Comparison of ENCODE assay signal across 18 cellular contexts in the genomic region with DNA sequence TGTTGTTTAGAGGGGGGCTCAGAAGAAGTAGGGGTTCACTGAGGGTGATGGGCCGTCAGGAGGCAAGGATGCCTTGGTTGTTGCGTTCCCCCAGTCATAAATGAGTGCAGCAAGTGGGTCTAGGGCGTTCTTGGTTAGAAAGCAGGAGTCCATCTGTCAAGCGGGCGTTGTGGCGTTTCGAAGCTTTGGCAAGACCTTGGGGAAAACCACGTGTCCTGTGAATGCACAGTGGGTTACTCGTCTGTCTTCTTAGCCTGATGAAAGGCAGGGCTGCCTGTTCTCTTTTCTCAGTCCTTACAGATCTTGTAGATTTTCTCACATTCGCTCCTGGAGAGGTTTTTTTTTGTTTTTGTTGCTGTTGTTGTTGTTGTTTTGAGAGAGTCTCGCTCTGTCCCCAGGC.
"Had no signal": no experiment of that assay in that cellular context is flagged by ENCODE, and none has a peak within 500 bp of the region (broad histone marks: within the 10 kb centered on the region; RNA-seq: fewer than 3 reads in every experiment).

No MANE protein-coding gene starts in this region.

- H3K9me3 ChIP-seq: gastroesophageal sphincter, left lung, mucosa of descending colon, prostate gland, upper lobe of left lung had no signal

- H3K36me3 Mint-ChIP-seq: naive thymus-derived CD4-positive, alpha-beta T cell had no signal

- DNase-seq: activated CD4-positive, alpha-beta memory T cell treated with anti-CD3 and anti-CD28 coated beads, Interleukin-2, amount 10 ng/mL, durations not matched to agents 7 days and 5 days; activated CD4-positive, alpha-beta T cell treated with anti-CD3 and anti-CD28 coated beads for 4 hours; activated naive CD4-positive, alpha-beta T cell treated with anti-CD3 and anti-CD28 coated beads, Interleukin-2, amount 50 U/mL, for 16 hours; activated T-cell treated with anti-CD3 and anti-CD28 coated beads, Interleukin-2, amount 50 U/mL, for 24 hours; dermis blood vessel endothelial cell; erythroblast; left lung; mucosa of descending colon; naive thymus-derived CD4-positive, alpha-beta T cell; occipital lobe; stimulated activated naive CD8-positive, alpha-beta T cell treated with anti-CD3 and anti-CD28 coated beads, Interleukin-15, amount 100 ng/mL, for 72 hours; T-helper 17 cell had no signal

- H3K4me3 ChIP-seq: gastroesophageal sphincter, left lung, mucosa of descending colon, prostate gland, skin epidermis, upper lobe of left lung had no signal

- H3K4me3 Mint-ChIP-seq: activated CD4-positive, alpha-beta memory T cell treated with anti-CD3 and anti-CD28 coated beads, Interleukin-2, amount 10 ng/mL, durations not matched to agents 7 days and 5 days; activated T-cell treated with anti-CD3 and anti-CD28 coated beads, Interleukin-2, amount 50 U/mL, for 24 hours; naive thymus-derived CD4-positive, alpha-beta T cell; stimulated activated naive CD8-positive, alpha-beta T cell treated with anti-CD3 and anti-CD28 coated beads, Interleukin-15, amount 100 ng/mL, for 72 hours; T-helper 17 cell had no signal

- H3K9me3 Mint-ChIP-seq: activated CD4-positive, alpha-beta memory T cell treated with anti-CD3 and anti-CD28 coated beads, Interleukin-2, amount 10 ng/mL, durations not matched to agents 7 days and 5 days; activated T-cell treated with anti-CD3 and anti-CD28 coated beads, Interleukin-2, amount 50 U/mL, for 24 hours; stimulated activated naive CD8-positive, alpha-beta T cell treated with anti-CD3 and anti-CD28 coated beads, Interleukin-15, amount 100 ng/mL, for 72 hours had no signal

- H3K4me1 ChIP-seq: prostate gland had no signal

- FAIRE-seq: islet of Langerhans had no signal

- H3K27ac ChIP-seq: gastroesophageal sphincter, left lung, prostate gland, skin epidermis, upper lobe of left lung had no signal

- H3K27me3 ChIP-seq: gastroesophageal sphincter, left lung, upper lobe of left lung had no signal

- H3K36me3 ChIP-seq: left lung, prostate gland, upper lobe of left lung had no signal

- H3K27me3 Mint-ChIP-seq: activated CD4-positive, alpha-beta memory T cell treated with anti-CD3 and anti-CD28 coated beads, Interleukin-2, amount 10 ng/mL, durations not matched to agents 7 days and 5 days; activated T-cell treated with anti-CD3 and anti-CD28 coated beads, Interleukin-2, amount 50 U/mL, for 24 hours; naive thymus-derived CD4-positive, alpha-beta T cell; stimulated activated naive CD8-positive, alpha-beta T cell treated with anti-CD3 and anti-CD28 coated beads, Interleukin-15, amount 100 ng/mL, for 72 hours; T-helper 17 cell had no signal

- ATAC-seq: gastroesophageal sphincter; left lung; mucosa of descending colon; naive thymus-derived CD4-positive, alpha-beta T cell; right cardiac atrium; stimulated activated naive CD8-positive, alpha-beta T cell treated with anti-CD3 and anti-CD28 coated beads, Interleukin-15, amount 100 ng/mL, for 72 hours; T-helper 17 cell had no signal

- H3K27ac Mint-ChIP-seq: activated CD4-positive, alpha-beta memory T cell treated with anti-CD3 and anti-CD28 coated beads, Interleukin-2, amount 10 ng/mL, durations not matched to agents 7 days and 5 days; activated T-cell treated with anti-CD3 and anti-CD28 coated beads, Interleukin-2, amount 50 U/mL, for 24 hours; stimulated activated naive CD8-positive, alpha-beta T cell treated with anti-CD3 and anti-CD28 coated beads, Interleukin-15, amount 100 ng/mL, for 72 hours; T-helper 17 cell had no signal
